ENCODE assay signal across 22 cellular contexts in the genomic region with DNA sequence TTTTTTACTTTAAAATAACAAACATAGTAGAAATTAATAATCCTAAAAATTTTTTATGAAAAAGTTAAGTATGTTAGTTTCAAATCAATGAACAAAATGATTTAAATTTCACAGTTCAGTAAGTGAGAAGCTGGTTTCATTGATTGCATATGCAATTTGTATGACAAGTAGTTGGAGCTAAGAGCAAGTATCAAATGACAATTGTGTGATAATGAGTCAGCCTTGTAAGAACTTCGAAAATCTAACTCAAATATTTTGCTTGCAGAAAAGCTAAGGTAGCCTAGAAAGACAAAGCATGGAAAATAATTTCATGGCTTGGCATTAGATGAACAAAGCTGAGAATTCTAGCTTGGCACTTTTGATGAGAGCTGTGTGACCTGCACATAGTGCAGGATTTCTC.
DNase-seq lines count a peak whose midpoint lies in the region; FAIRE-seq and TF ChIP-seq lines count a peak whose summit lies in the region.
"Had no signal": no experiment of that assay in that cellular context is flagged by ENCODE, and none has a peak within 500 bp of the region (broad histone marks: within the 10 kb centered on the region; RNA-seq: fewer than 3 reads in every experiment).

No MANE protein-coding gene starts in this region.

- H3K36me3 ChIP-seq in GM23248 (ENCODE audit: low read depth) (no peaks in the 10 kb centered on the region; the same call in 1 of the 2 replicates), Karpas-422 (ENCODE audit: insufficient read depth, low read length) (no peaks in the 10 kb centered on the region)
- H3K36me3 ChIP-seq: WERI-Rb-1 had no signal

- peaks cover 9% of the 10 kb centered on the region for H3K9me3 ChIP-seq in GM23248 (ENCODE audit: low read depth)
- H3K9me3 ChIP-seq in Karpas-422 (ENCODE audit: low read length) = peaks cover 6% of the 10 kb centered on the region; the same call in 1 of the 2 replicates

- POLR2A ChIA-PET in HEK293T (lab: Yijun Ruan, JAX) = no interaction called here

- H3K4me1 ChIP-seq in GM23248 (ENCODE audit: insufficient read depth) (no peaks in the 10 kb centered on the region), Karpas-422 (ENCODE audit: low read length) (peaks cover 7% of the 10 kb centered on the region; the same call in 1 of the 2 replicates)
- H3K4me1 ChIP-seq: BLaER1, heart left ventricle, uterus had no signal

- H4K20me1 ChIP-seq in GM23248 (ENCODE audit: insufficient read depth) (no peaks in the 10 kb centered on the region), Karpas-422 (ENCODE audit: insufficient read depth, low read depth, low read length) (no peaks in the 10 kb centered on the region)
- H4K20me1 ChIP-seq: BLaER1 had no signal

- CTCF ChIA-PET in HEK293T (lab: Yijun Ruan, JAX) = no interaction called here

- no peaks in the 10 kb centered on the region for H3K27me3 ChIP-seq in GM23248 (replicated peaks; ENCODE audit: insufficient read depth)
- no peaks in the 10 kb centered on the region for H3K27me3 ChIP-seq in Karpas-422 (ENCODE audit: low read length)
- H3K27me3 ChIP-seq: BLaER1, heart left ventricle, uterus had no signal

- 77 to 78% methylated on average over 1 of the region's 1 CpG for WGBS in GM23248 (ENCODE audit: low coverage in 1 of 2, low lambda C conversion rate in 2 of 2, missing lambda C conversion rate in 2 of 2), 2 experiments

- H3K9me2 ChIP-seq in GM23248 (ENCODE audit: insufficient read depth) (no peaks in the 10 kb centered on the region), Karpas-422 (replicated peaks; ENCODE audit: insufficient read depth, low read length) (no peaks in the 10 kb centered on the region)

- in situ Hi-C loops in GM23248 (cut with MboI) = no loop called here

- no peak overlapping the region for H3K9ac ChIP-seq in GM23248
- no peak overlapping the region for H3K9ac ChIP-seq in Karpas-422 (ENCODE audit: low read length)
- H3K9ac ChIP-seq: BLaER1 had no signal

- H2AFZ ChIP-seq in GM23248 = no peak overlapping the region
- H2AFZ ChIP-seq in Karpas-422 (ENCODE audit: low read length) = no peak overlapping the region

- H3K4me2 ChIP-seq in GM23248 (ENCODE audit: unreplicated experiment) (no peak overlapping the region), Karpas-422 (ENCODE audit: low read depth, low read length, poor library complexity, severe bottlenecking) (no peak overlapping the region)
- H3K4me2 ChIP-seq: BLaER1 had no signal

- FAIRE-seq in endometrium (lab: Jason Lieb, UNC) = peak; percentile 57
- FAIRE-seq: D721Med, GM12892 had no signal

- no peaks in the 10 kb centered on the region for H3F3A ChIP-seq in GM23248 (ENCODE audit: insufficient read depth)

- no peak overlapping the region for H3K27ac ChIP-seq in GM23248
- no peak overlapping the region for H3K27ac ChIP-seq in Karpas-422 (ENCODE audit: low read length)
- H3K27ac ChIP-seq: BLaER1, heart left ventricle, uterus, WERI-Rb-1 had no signal

- H3K79me2 ChIP-seq in GM23248 (ENCODE audit: insufficient read depth) (no peaks in the 10 kb centered on the region), Karpas-422 (ENCODE audit: low read length) (no peaks in the 10 kb centered on the region)

- DNase-seq in GM23248 (peak; percentile 4), RKO (ENCODE audit: low spot score) (peak; percentile 13), renal cortical epithelial cell (ENCODE audit: low read depth) (peak; percentile 31), HEK293T (ENCODE audit: extremely low spot score) (no peak), Karpas-422 (no peak), Ammon's horn (ENCODE audit: low spot score) (no peak)
- DNase-seq: activated CD4-positive, alpha-beta memory T cell treated with anti-CD3 and anti-CD28 coated beads, Interleukin-2, amount 10 ng/mL, durations not matched to agents 7 days and 5 days; activated naive CD4-positive, alpha-beta T cell treated with anti-CD3 and anti-CD28 coated beads, Interleukin-2, amount 10 ng/mL, durations not matched to agents 7 days and 5 days; activated T-cell treated with anti-CD3 and anti-CD28 coated beads, Interleukin-2, amount 50 U/mL, for 1 hour; heart left ventricle; immature natural killer cell; naive B cell; NCI-H187 treated with DMSO at 0.1 percent for 48 hours; SHP77 treated with DMSO at 0.1 percent for 48 hours; stimulated activated CD4-positive, alpha-beta T cell treated with anti-CD3 and anti-CD28 coated beads, Interleukin-4, amount 100 ng/mL, for 4 hours; uterus; WERI-Rb-1 had no signal

- H3K4me3 ChIP-seq in GM23248 (no peak overlapping the region), Karpas-422 (ENCODE audit: low read length) (no peak overlapping the region)
- H3K4me3 ChIP-seq: BLaER1, heart left ventricle, lung, uterus had no signal

TF ChIP-seq in HEK293T, 16 proteins besides CTCF, POLR2A, EP300 and RAD21:
- TF ChIP-seq, protein P1, sequence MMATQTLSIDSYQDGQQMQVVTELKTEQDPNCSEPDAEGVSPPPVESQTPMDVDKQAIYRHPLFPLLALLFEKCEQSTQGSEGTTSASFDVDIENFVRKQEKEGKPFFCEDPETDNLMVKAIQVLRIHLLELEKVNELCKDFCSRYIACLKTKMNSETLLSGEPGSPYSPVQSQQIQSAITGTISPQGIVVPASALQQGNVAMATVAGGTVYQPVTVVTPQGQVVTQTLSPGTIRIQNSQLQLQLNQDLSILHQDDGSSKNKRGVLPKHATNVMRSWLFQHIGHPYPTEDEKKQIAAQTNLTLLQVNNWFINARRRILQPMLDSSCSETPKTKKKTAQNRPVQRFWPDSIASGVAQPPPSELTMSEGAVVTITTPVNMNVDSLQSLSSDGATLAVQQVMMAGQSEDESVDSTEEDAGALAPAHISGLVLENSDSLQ (IDR thresholded peaks at IDR 0.05) = no peak
- TF ChIP-seq FOXM1 (IDR thresholded peaks at IDR 0.05; ENCODE audit: borderline replicate concordance) = no peak
- TF ChIP-seq SUZ12 (IDR thresholded peaks at IDR 0.05) = no peak
- TF ChIP-seq NFRKB (IDR thresholded peaks at IDR 0.05) = no peak
- no peak for TF ChIP-seq ELF4 (IDR thresholded peaks at IDR 0.05)
- TF ChIP-seq CTBP1 (IDR thresholded peaks at IDR 0.05; ENCODE audit: borderline replicate concordance) = no peak
- TF ChIP-seq BHLHE40 (IDR thresholded peaks at IDR 0.05; ENCODE audit: borderline replicate concordance) = no peak
- TF ChIP-seq ARNT (IDR thresholded peaks at IDR 0.05) = no peak
- no peak for TF ChIP-seq HDGF (IDR thresholded peaks at IDR 0.05; ENCODE audit: borderline replicate concordance)
- TF ChIP-seq L3MBTL2 (conservative IDR thresholded peaks at IDR 0.05) = no peak
- TF ChIP-seq SP1 (IDR thresholded peaks at IDR 0.05) = no peak

Comparison
In these comparisons a context has a peak if more than half of its experiments do, and no peak if none do; other contexts are left out.
1. DNase-seq: peak in GM23248 (single experiment), RKO (single experiment) and renal cortical epithelial cell (single experiment); none in HEK293T (single experiment), Karpas-422 (single experiment) and Ammon's horn (single experiment).